In genomic region chr12:103930787-103931536, GRCh38 we compare ENCODE assay signal across 8 cellular contexts. TPM values are rescaled to one million over a fixed set of nuclear protein-coding genes. Genes with fewer than 3 reads are reported as not detected.
DNase-seq lines count a peak whose midpoint lies in the region; ATAC-seq and TF ChIP-seq lines count a peak whose summit lies in the region.

No MANE protein-coding gene starts in this region.

- POLR2A ChIA-PET in activated CD4-positive, alpha-beta T cell treated with anti-CD3 and anti-CD28 coated beads for 36 hours (lab: Charles Lee), result interaction anchor here (1.6 to 3.7 kb wide), 2 partner anchors 26 to 35 kb away, joined by 14 to 50 read pairs; partner anchors contain the start of gene TDG

- peak overlapping the region; percentile 91 for H3K27ac ChIP-seq in endodermal cell (ENCODE audit: low read depth, low read length)
- H3K27ac ChIP-seq in mesenchymal stem cell (ENCODE audit: low read length, poor library complexity, severe bottlenecking), result peak overlapping the region; percentile 24

- H3K27me3 Mint-ChIP-seq in activated CD4-positive, alpha-beta T cell treated with anti-CD3 and anti-CD28 coated beads for 36 hours, result no peaks in the 10 kb centered on the region
- no peaks in the 10 kb centered on the region for H3K27me3 Mint-ChIP-seq in endodermal cell (ENCODE audit: insufficient read depth)
- H3K27me3 Mint-ChIP-seq in stimulated activated naive CD8-positive, alpha-beta T cell treated with anti-CD3 and anti-CD28 coated beads, Interleukin-15, amount 100 ng/mL, for 72 hours, result no peaks in the 10 kb centered on the region

- H3K14ac ChIP-seq in mesenchymal stem cell (ENCODE audit: low read length in 2 of 2), result no peak overlapping the region

- peaks cover 56% of the 10 kb centered on the region for H3K36me3 Mint-ChIP-seq in activated CD4-positive, alpha-beta T cell treated with anti-CD3 and anti-CD28 coated beads for 36 hours (ENCODE audit: low read depth)
- peaks cover 48% of the 10 kb centered on the region for H3K36me3 Mint-ChIP-seq in endodermal cell (ENCODE audit: low read depth)

- H3K9me3 Mint-ChIP-seq in activated CD4-positive, alpha-beta T cell treated with anti-CD3 and anti-CD28 coated beads for 36 hours (ENCODE audit: low read depth), result no peaks in the 10 kb centered on the region
- no peaks in the 10 kb centered on the region for H3K9me3 Mint-ChIP-seq in endodermal cell
- no peaks in the 10 kb centered on the region for H3K9me3 Mint-ChIP-seq in stimulated activated naive CD8-positive, alpha-beta T cell treated with anti-CD3 and anti-CD28 coated beads, Interleukin-15, amount 100 ng/mL, for 72 hours

- peak overlapping the region; percentile 64 to 65 for H3K18ac ChIP-seq in mesenchymal stem cell (ENCODE audit: low read depth in 1 of 2, low read length in 2 of 2)

- no peak overlapping the region for H2BK120ac ChIP-seq in mesenchymal stem cell (ENCODE audit: low read depth, low read length)

- DNase-seq in Ammon's horn (ENCODE audit: low spot score) (peak; percentile 46), endodermal cell (no peak), mesenchymal stem cell (no peak), NCI-H1930 (lab: John Stamatoyannopoulos, UW) (no peak)
- DNase-seq in activated CD4-positive, alpha-beta T cell treated with anti-CD3 and anti-CD28 coated beads for 36 hours, result peak; percentile 54
- peak in 1 of 2 donors; percentile 31 for DNase-seq in stimulated activated naive CD8-positive, alpha-beta T cell treated with anti-CD3 and anti-CD28 coated beads, Interleukin-15, amount 100 ng/mL, for 72 hours

- no peak overlapping the region for H2BK12ac ChIP-seq in mesenchymal stem cell (ENCODE audit: low read length in 2 of 2)

- H4K91ac ChIP-seq in mesenchymal stem cell (ENCODE audit: low read length), result no peak overlapping the region

- H3K9ac ChIP-seq in endodermal cell (ENCODE audit: extremely low read depth, low read length, poor library complexity, severe bottlenecking) (peak overlapping the region; percentile 98), mesenchymal stem cell (ENCODE audit: low read length) (peak overlapping the region; percentile 99)

- ATAC-seq in HG02642 (IDR thresholded peaks at IDR 0.05; ENCODE audit: poor library complexity, unreplicated experiment) (peak; percentile 2), HG02623 (IDR thresholded peaks at IDR 0.05; ENCODE audit: unreplicated experiment) (no peak)
- ATAC-seq in activated CD4-positive, alpha-beta T cell treated with anti-CD3 and anti-CD28 coated beads for 36 hours, result no peak
- no peak for ATAC-seq in stimulated activated naive CD8-positive, alpha-beta T cell treated with anti-CD3 and anti-CD28 coated beads, Interleukin-15, amount 100 ng/mL, for 72 hours

- H3K23ac ChIP-seq in mesenchymal stem cell (ENCODE audit: low read length in 2 of 2), result no peak overlapping the region

- intact Hi-C loops in activated CD4-positive, alpha-beta T cell treated with anti-CD3 and anti-CD28 coated beads for 36 hours (cut with DNase I, micrococcal nuclease), result loop anchor here (1.0 to 5.0 kb wide), 12 partner anchors 15 to 357 kb away; partner anchors contain the start of genes HCFC2 (in 2 of the 2), TDG (in 2 of the 2), NFYB (in 1 of the 2) and NT5DC3 (in 1 of the 2)

- H3K4me2 ChIP-seq in mesenchymal stem cell (ENCODE audit: low read length, poor library complexity, severe bottlenecking), result peak overlapping the region; percentile 81

- peak overlapping the region; percentile 98 for H3K4me3 ChIP-seq in endodermal cell (ENCODE audit: low read length)
- peak overlapping the region; percentile 70 to 94 for H3K4me3 ChIP-seq in mesenchymal stem cell (ENCODE audit: insufficient read depth in 1 of 2, low read depth in 1 of 2, low read length in 2 of 2)

- 1 to 2% methylated on average over 7 to 32 of the region's 32 CpGs for WGBS in endodermal cell (ENCODE audit: insufficient coverage in 1 of 2, insufficient read length in 1 of 2), 2 experiments
- under 1% methylated on average over 24 of the region's 32 CpGs for WGBS in mesenchymal stem cell

- peak overlapping the region; percentile 77 for H3K4me3 Mint-ChIP-seq in activated CD4-positive, alpha-beta T cell treated with anti-CD3 and anti-CD28 coated beads for 36 hours
- peak overlapping the region; percentile 82 for H3K4me3 Mint-ChIP-seq in endodermal cell
- H3K4me3 Mint-ChIP-seq in stimulated activated naive CD8-positive, alpha-beta T cell treated with anti-CD3 and anti-CD28 coated beads, Interleukin-15, amount 100 ng/mL, for 72 hours, result peak overlapping the region; percentile 87 to 88

- H3K36me3 ChIP-seq in endodermal cell (ENCODE audit: control insufficient read depth, insufficient read depth, low read length), result peaks cover 48% of the 10 kb centered on the region
- peaks cover 3 to 36% of the 10 kb centered on the region in 2 experiments for H3K36me3 ChIP-seq in mesenchymal stem cell (ENCODE audit: control insufficient read depth in 1 of 2, insufficient read depth in 2 of 2, low read depth in 1 of 2, low read length in 2 of 2)

- H3K79me1 ChIP-seq in mesenchymal stem cell (replicated peaks; ENCODE audit: low read length, poor library complexity, severe bottlenecking), result peaks cover 4% of the 10 kb centered on the region

- no peak overlapping the region for H4K8ac ChIP-seq in mesenchymal stem cell (ENCODE audit: low read length)

- H3K4me1 Mint-ChIP-seq in activated CD4-positive, alpha-beta T cell treated with anti-CD3 and anti-CD28 coated beads for 36 hours, result peaks cover 57% of the 10 kb centered on the region
- H3K4me1 Mint-ChIP-seq in endodermal cell, result peaks cover 51% of the 10 kb centered on the region
- peaks cover 61% of the 10 kb centered on the region for H3K4me1 Mint-ChIP-seq in stimulated activated naive CD8-positive, alpha-beta T cell treated with anti-CD3 and anti-CD28 coated beads, Interleukin-15, amount 100 ng/mL, for 72 hours

- peak overlapping the region; percentile 100 for H3K27ac Mint-ChIP-seq in activated CD4-positive, alpha-beta T cell treated with anti-CD3 and anti-CD28 coated beads for 36 hours
- peak overlapping the region; percentile 91 for H3K27ac Mint-ChIP-seq in endodermal cell
- peak overlapping the region; percentile 98 to 99 for H3K27ac Mint-ChIP-seq in stimulated activated naive CD8-positive, alpha-beta T cell treated with anti-CD3 and anti-CD28 coated beads, Interleukin-15, amount 100 ng/mL, for 72 hours

- H3K4me1 ChIP-seq in endodermal cell (ENCODE audit: control insufficient read depth, insufficient read depth, low read length) (peaks cover 5% of the 10 kb centered on the region), mesenchymal stem cell (ENCODE audit: control insufficient read depth, insufficient read depth, low read depth, low read length) (peaks cover 2% of the 10 kb centered on the region)

- no peak overlapping the region for H2AFZ ChIP-seq in mesenchymal stem cell (ENCODE audit: low read depth, low read length)

- CTCF ChIA-PET in activated CD4-positive, alpha-beta T cell treated with anti-CD3 and anti-CD28 coated beads for 36 hours (lab: Charles Lee), result interaction anchor here (1.6 kb wide), 1 partner anchor 25 kb away, joined by 4 read pairs; no protein-coding TSS in a partner anchor

- peak overlapping the region in 1 of 2 experiments; percentile 74 for H3K4ac ChIP-seq in mesenchymal stem cell (ENCODE audit: low read depth in 1 of 2, low read length in 2 of 2)

- H2BK5ac ChIP-seq in mesenchymal stem cell (ENCODE audit: low read depth, low read length, poor library complexity, severe bottlenecking), result no peak overlapping the region

- H3K27me3 ChIP-seq in endodermal cell (ENCODE audit: control insufficient read depth, insufficient read depth, low read length, poor library complexity, severe bottlenecking) (no peaks in the 10 kb centered on the region), mesenchymal stem cell (ENCODE audit: control insufficient read depth in 1 of 2, insufficient read depth in 1 of 2, low read length in 2 of 2) (no peaks in the 10 kb centered on the region)

- no peak overlapping the region for H2AK5ac ChIP-seq in mesenchymal stem cell (ENCODE audit: low read length, severe bottlenecking)

- no peak overlapping the region for H2BK15ac ChIP-seq in mesenchymal stem cell (ENCODE audit: low read depth, poor library complexity, severe bottlenecking)

- TF ChIP-seq CTCF in endodermal cell (conservative IDR thresholded peaks at IDR 0.05), result no peak

- no peaks in the 10 kb centered on the region for H3K9me3 ChIP-seq in endodermal cell (ENCODE audit: control insufficient read depth, low read length)
- no peaks in the 10 kb centered on the region for H3K9me3 ChIP-seq in mesenchymal stem cell (ENCODE audit: control insufficient read depth, low read length)

RNA-seq across cellular contexts. Expression of gene HSP90B1, which starts 0.8 kb away (rescaled TPM):
- total RNA-seq in activated CD4-positive, alpha-beta T cell treated with anti-CD3 and anti-CD28 coated beads for 36 hours, result 100 to 1,000 TPM; 384 to 394 TPM
- total RNA-seq in endodermal cell, result 1,000 to 10,000 TPM; 1,047 to 1,509 TPM
- polyA plus RNA-seq in endodermal cell (2013, experiment 1 of 2), result 642 TPM
- 723 TPM for polyA plus RNA-seq in endodermal cell (2013, experiment 2 of 2)
- polyA plus RNA-seq in mesenchymal stem cell (2013, experiment 1 of 2), result 898 TPM
- polyA plus RNA-seq in mesenchymal stem cell (2013, experiment 2 of 2), result 923 TPM

RNA-seq across cellular contexts. Expression of gene TDG, which starts 34.7 kb away (rescaled TPM):
- 10 to 100 TPM; 35.4 to 37.2 TPM for total RNA-seq in activated CD4-positive, alpha-beta T cell treated with anti-CD3 and anti-CD28 coated beads for 36 hours
- total RNA-seq in endodermal cell, result 10 to 100 TPM; 53.4 to 58.1 TPM
- polyA plus RNA-seq in endodermal cell (2013, experiment 1 of 2), result 58.7 TPM
- 58.3 TPM for polyA plus RNA-seq in endodermal cell (2013, experiment 2 of 2)
- polyA plus RNA-seq in mesenchymal stem cell (2013, experiment 1 of 2), result 36.6 TPM
- 38.0 TPM for polyA plus RNA-seq in mesenchymal stem cell (2013, experiment 2 of 2)

Comparison
In these comparisons a context has a peak if more than half of its experiments do, and no peak if none do; other contexts are left out.
1. DNase-seq: peak in Ammon's horn (single experiment) and activated CD4-positive, alpha-beta T cell treated with anti-CD3 and anti-CD28 coated beads for 36 hours (single experiment); none in endodermal cell (single experiment), mesenchymal stem cell (single experiment) and NCI-H1930 (0 of 2).
2. Peak in every context shown above with its lines, with median percentiles within 50 percentile points of each other: H3K27ac Mint-ChIP-seq and H3K4me3 Mint-ChIP-seq.